22 cellular contexts compared by ENCODE assay signal in genomic region chr1:245461681-245462080, GRCh38.
"Had no signal": no experiment of that assay in that cellular context is flagged by ENCODE, and none has a peak within 500 bp of the region (broad histone marks: within the 10 kb centered on the region; RNA-seq: fewer than 3 reads in every experiment).

No MANE protein-coding gene starts in this region.

- H3K27ac ChIP-seq: colonic mucosa, epithelial cell of prostate, esophagus squamous epithelium, gastrocnemius medialis, heart right ventricle, left lung, lower lobe of right lung had no signal

- H3K4me3 ChIP-seq: colonic mucosa, esophagus squamous epithelium, gastrocnemius medialis, heart right ventricle, left lung, lower lobe of right lung, mucosa of descending colon had no signal

- DNase-seq: colonic mucosa; cortex of kidney; effector CD8-positive, alpha-beta T cell; effector memory CD8-positive, alpha-beta T cell; erythroblast; esophagus squamous epithelium; foreskin fibroblast; foreskin melanocyte; gastrocnemius medialis; glutamatergic neuron; head of caudate nucleus; heart right ventricle; hippocampal formation; left cardiac atrium; left lung; left ventricle myocardium superior; lower lobe of right lung; mesenchymal stem cell; mucosa of descending colon; naive B cell had no signal

- H3K36me3 ChIP-seq: colonic mucosa, esophagus squamous epithelium, gastrocnemius medialis, heart right ventricle, left lung, lower lobe of right lung had no signal

- H3K9me3 ChIP-seq: colonic mucosa, esophagus squamous epithelium, gastrocnemius medialis, heart right ventricle, left lung, lower lobe of right lung, mucosa of descending colon had no signal

- H3K4me1 ChIP-seq: colonic mucosa, esophagus squamous epithelium, gastrocnemius medialis, left lung, lower lobe of right lung had no signal

- ATAC-seq: effector memory CD8-positive, alpha-beta T cell; esophagus mucosa; gastrocnemius medialis; heart right ventricle; left cardiac atrium; left lung; left ventricle myocardium superior; lower lobe of right lung; mucosa of descending colon had no signal

- H3K27me3 ChIP-seq: colonic mucosa, gastrocnemius medialis, left lung had no signal
